In genomic region chr20:60261323-60261722, GRCh38 we compare ENCODE assay signal across 32 cellular contexts.
"Had no signal": no experiment of that assay in that cellular context is flagged by ENCODE, and none has a peak within 500 bp of the region (broad histone marks: within the 10 kb centered on the region; RNA-seq: fewer than 3 reads in every experiment).

No MANE protein-coding gene starts in this region.

- H3K9ac ChIP-seq: KMS-11, SK-N-SH had no signal

- H3K36me3 Mint-ChIP-seq: activated naive CD4-positive, alpha-beta T cell treated with anti-CD3 and anti-CD28 coated beads, Interleukin-2, amount 50 U/mL, for 72 hours; T-cell had no signal

- H3K27ac Mint-ChIP-seq: activated CD8-positive, alpha-beta T cell treated with anti-CD3 and anti-CD28 coated beads, Interleukin-2, amount 10 ng/mL, durations not matched to agents 7 days and 5 days; activated naive CD4-positive, alpha-beta T cell treated with anti-CD3 and anti-CD28 coated beads for 36 hours; activated naive CD4-positive, alpha-beta T cell treated with anti-CD3 and anti-CD28 coated beads, Interleukin-2, amount 50 U/mL, for 72 hours; activated T-helper 1 cell treated with anti-CD3 and anti-CD28 coated beads, Interleukin-12 subunit alpha, Interleukin-12 subunit beta, Interleukin-2, Interleukin-4 antibody, amounts not matched to agents 30 ng/mL and 10 ng/mL and 1 ng/mL, durations not matched to agents 14 hours and 24 hours and 36 hours; T-cell; T-helper 17 cell had no signal

- H3K4me2 ChIP-seq: KMS-11, SK-N-SH had no signal

- H3K36me3 ChIP-seq: adrenal gland, Peyer's patch, SJSA1, WERI-Rb-1 had no signal

- H3K27me3 ChIP-seq: adrenal gland, body of pancreas, Peyer's patch had no signal

- H3K4me1 ChIP-seq: Peyer's patch, SJSA1 had no signal

- H3K9me3 Mint-ChIP-seq: activated naive CD4-positive, alpha-beta T cell treated with anti-CD3 and anti-CD28 coated beads for 36 hours; activated naive CD4-positive, alpha-beta T cell treated with anti-CD3 and anti-CD28 coated beads, Interleukin-2, amount 50 U/mL, for 72 hours; activated T-cell treated with anti-CD3 and anti-CD28 coated beads, Interleukin-2, amount 50 U/mL, for 4 hours; activated T-helper 1 cell treated with anti-CD3 and anti-CD28 coated beads, Interleukin-12 subunit alpha, Interleukin-12 subunit beta, Interleukin-2, Interleukin-4 antibody, amounts not matched to agents 30 ng/mL and 10 ng/mL and 1 ng/mL, durations not matched to agents 14 hours and 24 hours and 36 hours; T-cell had no signal

- H3K27ac ChIP-seq: adrenal gland, body of pancreas, KMS-11, Peyer's patch, SJSA1, WERI-Rb-1 had no signal

- H3K4me3 ChIP-seq: adrenal gland, body of pancreas, Peyer's patch, SJSA1 had no signal

- DNase-seq: activated CD4-positive, alpha-beta T cell treated with anti-CD3 and anti-CD28 coated beads for 1 hour; activated CD4-positive, alpha-beta T cell treated with anti-CD3 and anti-CD28 coated beads for 48 hours; activated CD4-positive, alpha-beta T cell treated with anti-CD3 and anti-CD28 coated beads, Interleukin-2, amount 50 U/mL, for 48 hours; activated CD4-positive, CD25-positive, alpha-beta regulatory T cell; activated CD8-positive, alpha-beta T cell treated with anti-CD3 and anti-CD28 coated beads, Interleukin-2, amount 10 ng/mL, durations not matched to agents 7 days and 5 days; activated gamma-delta T cell treated with Interleukin-2 at 50 U/mL for 16 hours; activated naive CD4-positive, alpha-beta T cell treated with anti-CD3 and anti-CD28 coated beads for 36 hours; activated T-cell treated with anti-CD3 and anti-CD28 coated beads, Interleukin-2, amount 50 U/mL, for 4 hours; adrenal gland; body of pancreas; caudate nucleus; cerebellar nuclear complex; NCI-H1092 treated with DMSO at 0.1 percent for 48 hours; NCI-H1417; NCI-H187 treated with DMSO at 0.1 percent for 48 hours; NCI-H2081 treated with DMSO at 0.1 percent for 48 hours; NCI-H226; NCI-H446 treated with DMSO at 0.1 percent for 48 hours; NCI-H524; NK-92 treated with Interleukin-12 subunit alpha and Interleukin-12 subunit beta, amount 100 ng/mL, for 24 hours; PC-3; Peyer's patch; RPMI8226; SHP77 treated with DMSO at 0.1 percent for 48 hours; SK-N-SH; T-cell; T-helper 17 cell; WERI-Rb-1 had no signal

- H3K4me3 Mint-ChIP-seq: activated CD8-positive, alpha-beta T cell treated with anti-CD3 and anti-CD28 coated beads, Interleukin-2, amount 10 ng/mL, durations not matched to agents 7 days and 5 days; activated naive CD4-positive, alpha-beta T cell treated with anti-CD3 and anti-CD28 coated beads for 36 hours; activated T-cell treated with anti-CD3 and anti-CD28 coated beads, Interleukin-2, amount 50 U/mL, for 4 hours; activated T-helper 1 cell treated with anti-CD3 and anti-CD28 coated beads, Interleukin-12 subunit alpha, Interleukin-12 subunit beta, Interleukin-2, Interleukin-4 antibody, amounts not matched to agents 30 ng/mL and 10 ng/mL and 1 ng/mL, durations not matched to agents 14 hours and 24 hours and 36 hours; T-cell; T-helper 17 cell had no signal

- ATAC-seq: activated CD8-positive, alpha-beta T cell treated with anti-CD3 and anti-CD28 coated beads, Interleukin-2, amount 10 ng/mL, durations not matched to agents 7 days and 5 days; activated naive CD4-positive, alpha-beta T cell treated with anti-CD3 and anti-CD28 coated beads, Interleukin-2, amount 50 U/mL, for 72 hours; activated T-cell treated with anti-CD3 and anti-CD28 coated beads, Interleukin-2, amount 50 U/mL, for 4 hours; body of pancreas; PC-3; T-cell; T-helper 17 cell had no signal

- H3K9me3 ChIP-seq: adrenal gland, body of pancreas, Peyer's patch, SJSA1, SK-N-SH had no signal
